ENCODE assay signal across 15 cellular contexts in the genomic region with DNA sequence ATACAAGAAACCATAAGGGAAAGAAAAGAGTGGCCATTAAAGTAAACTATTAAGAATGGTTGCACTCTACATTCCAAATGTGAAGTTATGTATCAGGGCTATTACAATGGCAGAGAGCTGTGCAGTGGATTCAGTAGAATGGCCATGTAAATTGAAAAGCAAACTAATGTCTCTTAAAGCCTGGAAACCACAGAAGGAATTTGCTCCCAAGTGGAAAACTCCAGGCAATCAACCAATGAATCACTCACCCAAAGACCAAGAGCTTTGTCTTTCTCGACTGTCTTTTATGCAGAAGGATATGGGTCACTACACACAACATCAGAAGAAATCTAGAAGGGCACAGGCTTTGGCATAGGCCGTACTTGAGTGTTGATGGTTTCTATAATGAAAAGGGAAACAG.
DNase-seq lines count a peak whose midpoint lies in the region; FAIRE-seq and TF ChIP-seq lines count a peak whose summit lies in the region.
"Had no signal": no experiment of that assay in that cellular context is flagged by ENCODE, and none has a peak within 500 bp of the region (broad histone marks: within the 10 kb centered on the region; RNA-seq: fewer than 3 reads in every experiment).

No MANE protein-coding gene starts in this region.

- no peak for TF ChIP-seq CTCF in D721Med (IDR thresholded peaks at IDR 0.05; ENCODE audit: insufficient read depth, missing control alignments)

- peak; percentile 8 for DNase-seq in AG08396 (ENCODE audit: low spot score)
- DNase-seq in HT1080 (ENCODE audit: low read depth) = peak; percentile 84
- peak; percentile 89 for DNase-seq in astrocyte of the hippocampus (ENCODE audit: low read depth, low spot score)
- DNase-seq in kidney glomerular epithelial cell (lab: John Stamatoyannopoulos, UW) = peak; percentile 87
- DNase-seq in D721Med (ENCODE audit: insufficient read length, low spot score) = no peak
- DNase-seq in activated CD4-positive, CD25-positive, alpha-beta regulatory T cell (lab: John Stamatoyannopoulos, UW) = no peak
- DNase-seq in occipital lobe (lab: John Stamatoyannopoulos, UW) = no peak
- DNase-seq in activated T-cell treated with anti-CD3 and anti-CD28 coated beads, Interleukin-2, amount 50 U/mL, for 48 hours = no peak
- DNase-seq: activated effector memory CD4-positive, alpha-beta T cell treated with Interleukin-2 at 50 U/mL for 16 hours; NCI-H1417; NCI-H446; sigmoid colon; stimulated activated CD4-positive, alpha-beta T cell treated with anti-CD3 and anti-CD28 coated beads, Interleukin-4, amount 100 ng/mL, for 4 hours; trophoblast cell had no signal

- FAIRE-seq in D721Med (lab: Jason Lieb, UNC) = no peak
- FAIRE-seq: K562 had no signal

Comparison
In these comparisons a context has a peak if more than half of its experiments do, and no peak if none do; other contexts are left out.
1. DNase-seq: peak in AG08396 (single experiment), HT1080 (single experiment), astrocyte of the hippocampus (single experiment) and kidney glomerular epithelial cell (single experiment); none in D721Med (single experiment), activated CD4-positive, CD25-positive, alpha-beta regulatory T cell (0 of 4), occipital lobe (single experiment) and activated T-cell treated with anti-CD3 and anti-CD28 coated beads, Interleukin-2, amount 50 U/mL, for 48 hours (0 of 2).